Comparison of ENCODE assay signal across 1 cellular context in the genomic region with DNA sequence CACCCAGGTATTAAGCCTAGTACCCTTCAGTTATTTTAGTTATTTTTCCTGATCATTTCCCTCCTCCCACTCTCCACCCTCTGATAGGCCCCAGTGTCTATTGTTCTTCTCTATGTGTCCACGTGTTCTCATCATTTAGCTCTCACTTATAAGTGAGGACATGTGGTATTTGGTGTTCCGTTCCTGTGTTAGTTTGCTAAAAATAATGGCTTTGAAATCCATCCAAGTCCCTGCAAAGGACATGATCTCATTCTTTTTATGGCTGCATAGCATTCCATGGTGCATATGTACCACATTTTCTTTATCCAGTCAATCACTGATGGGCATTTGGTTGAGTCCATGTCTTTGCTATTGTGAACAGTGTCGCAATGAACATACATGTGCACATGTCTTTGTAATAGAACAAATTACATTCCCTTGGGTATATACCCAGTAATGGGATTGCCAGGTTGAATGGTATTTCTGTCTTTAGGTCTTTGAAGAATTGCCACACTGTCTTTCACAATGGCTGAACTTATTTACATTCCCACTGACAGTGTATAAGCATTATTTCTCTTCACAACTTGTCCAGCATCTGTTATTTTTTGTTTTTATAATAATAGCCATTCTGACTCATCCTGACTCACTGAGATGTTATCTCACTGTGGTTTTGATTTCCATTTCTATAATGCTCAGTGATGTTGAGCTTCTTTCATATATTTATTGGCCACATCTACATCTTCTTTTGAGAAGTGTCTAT.
TF ChIP-seq lines count a peak whose summit lies in the region.

No MANE protein-coding gene starts in this region.

TF ChIP-seq in K562, 482 proteins besides CTCF, POLR2A, EP300 and RAD21 (continued from another document):
- TF ChIP-seq, protein P1, sequence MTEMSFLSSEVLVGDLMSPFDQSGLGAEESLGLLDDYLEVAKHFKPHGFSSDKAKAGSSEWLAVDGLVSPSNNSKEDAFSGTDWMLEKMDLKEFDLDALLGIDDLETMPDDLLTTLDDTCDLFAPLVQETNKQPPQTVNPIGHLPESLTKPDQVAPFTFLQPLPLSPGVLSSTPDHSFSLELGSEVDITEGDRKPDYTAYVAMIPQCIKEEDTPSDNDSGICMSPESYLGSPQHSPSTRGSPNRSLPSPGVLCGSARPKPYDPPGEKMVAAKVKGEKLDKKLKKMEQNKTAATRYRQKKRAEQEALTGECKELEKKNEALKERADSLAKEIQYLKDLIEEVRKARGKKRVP (CRISPR knock-in tag; IDR thresholded peaks at IDR 0.05) = no peak
- TF ChIP-seq KDM4B (IDR thresholded peaks at IDR 0.05; ENCODE audit: borderline replicate concordance in 2 of 2, low read depth in 1 of 2) (no peak), ETV6 (IDR thresholded peaks at IDR 0.05; ENCODE audit: borderline replicate concordance in 1 of 2, low read depth in 2 of 2, low read length in 1 of 2) (no peak), ETV6 (CRISPR knock-in tag; IDR thresholded peaks at IDR 0.05; ENCODE audit: borderline replicate concordance) (no peak), ZNF75A (CRISPR knock-in tag; IDR thresholded peaks at IDR 0.05) (no peak), PTBP1 (IDR thresholded peaks at IDR 0.05; ENCODE audit: low read depth, low read length) (no peak), FOSL1 (tag; conservative IDR thresholded peaks at IDR 0.05) (peak; percentile 82), ZNF830 (CRISPR knock-in tag; IDR thresholded peaks at IDR 0.05) (no peak), ZNF551 (CRISPR knock-in tag; IDR thresholded peaks at IDR 0.05) (no peak), ATF3 (IDR thresholded peaks at IDR 0.05) (peak; percentile 36; the same call in 1 of the 2 replicates), ATF3 (CRISPR knock-in tag; conservative IDR thresholded peaks at IDR 0.05) (no peak), SETDB1 (IDR thresholded peaks at IDR 0.05; ENCODE audit: low read length) (no peak), ZNF3 (CRISPR knock-in tag; IDR thresholded peaks at IDR 0.05) (no peak), ARID1B (IDR thresholded peaks at IDR 0.05) (0 out of 2 replicates have a peak, but pooled peaks have one; percentile 14), TOE1 (IDR thresholded peaks at IDR 0.05; ENCODE audit: borderline replicate concordance) (no peak), TOE1 (CRISPR knock-in tag; IDR thresholded peaks at IDR 0.05; ENCODE audit: borderline replicate concordance, low read depth) (no peak), BRCA1 (IDR thresholded peaks at IDR 0.05) (no peak), BRCA1 (CRISPR knock-in tag; IDR thresholded peaks at IDR 0.05) (no peak), MYC (IDR thresholded peaks at IDR 0.05; ENCODE audit: low read depth, low read length) (no peak), MYC (CRISPR knock-in tag; IDR thresholded peaks at IDR 0.05; ENCODE audit: borderline replicate concordance, low read depth) (no peak)
TF ChIP-seq in K562: peak in this region for 4.
